ENCODE assay signal across 8 cellular contexts in genomic region chr9:32968101-32969011, GRCh38. TPM values are rescaled to one million over a fixed set of nuclear protein-coding genes. Genes with fewer than 3 reads are reported as not detected.
A peak's percentile ranks its signal among the peaks of the same experiment; 100 is the strongest.
DNase-seq lines count a peak whose midpoint lies in the region; ATAC-seq and TF ChIP-seq lines count a peak whose summit lies in the region.

No MANE protein-coding gene starts in this region.

- H2BK15ac ChIP-seq in H9 (ENCODE audit: low read depth, low read length) = no peak overlapping the region

- no peak overlapping the region for H3K14ac ChIP-seq in H9 (ENCODE audit: insufficient read depth, low read length)

- POLR2A ChIA-PET in RWPE1 (lab: Yijun Ruan, JAX; ENCODE audit: low non-redundant PET) = no interaction called here

- no peak overlapping the region for H3K4me2 ChIP-seq in H9 (ENCODE audit: insufficient read depth, insufficient read length, low read length)

- no peak for ATAC-seq in GM18502 (IDR thresholded peaks at IDR 0.05; ENCODE audit: poor library complexity, unreplicated experiment)

- no peak overlapping the region for H2BK5ac ChIP-seq in H9 (ENCODE audit: insufficient read length, low read length)

- CTCF ChIA-PET in RWPE1 (lab: Yijun Ruan, JAX) = interaction anchor here (0.6 to 5.0 kb wide), 13 partner anchors 10 to 636 kb away, joined by 3 to 46 read pairs (median 4); no protein-coding TSS in a partner anchor

- H3K27me3 Mint-ChIP-seq in H9 (ENCODE audit: low read depth) (no peaks in the 10 kb centered on the region), progenitor cell of endocrine pancreas (no peaks in the 10 kb centered on the region)

- H3K4me1 Mint-ChIP-seq in H9 = no peaks in the 10 kb centered on the region; a peak in 1 of 4 replicates
- no peaks in the 10 kb centered on the region for H3K4me1 Mint-ChIP-seq in progenitor cell of endocrine pancreas (ENCODE audit: low read depth)

- no peaks in the 10 kb centered on the region for H3K4me1 ChIP-seq in H9 (ENCODE audit: insufficient read depth, low read length)

- H3K9me3 ChIP-seq in H9 (ENCODE audit: control insufficient read depth, low read depth, low read length) = no peaks in the 10 kb centered on the region

- H2BK12ac ChIP-seq in H9 (ENCODE audit: insufficient read length, low read depth, low read length) = no peak overlapping the region

- no peaks in the 10 kb centered on the region for H3K27me3 ChIP-seq in H9 (ENCODE audit: insufficient read depth, low read length)

- DNase-seq in C1 segment of cervical spinal cord (lab: John Stamatoyannopoulos, UW) = peak in 8 of 14 donors; percentile 1 to 29 (median 10)
- no peak for DNase-seq in H9
- peak; percentile 66 for DNase-seq in RWPE1 (ENCODE audit: low spot score)
- DNase-seq in activated gamma-delta T cell treated with anti-CD3 and anti-CD28 coated beads, Interleukin-2, amount 50 U/mL, for 16 hours (ENCODE audit: low read depth) = peak; percentile 39
- DNase-seq in glomerular endothelial cell (ENCODE audit: extremely low read depth, low read depth, low spot score) = peak; percentile 37
- DNase-seq in progenitor cell of endocrine pancreas (ENCODE audit: low spot score, unreplicated experiment) = peak; percentile 36
- no peak for DNase-seq in NCI-H524 treated with DMSO at 0.1 percent for 48 hours (lab: John Stamatoyannopoulos, UW)

- no peak overlapping the region for H4K91ac ChIP-seq in H9 (ENCODE audit: insufficient read length, low read depth, low read length)

- no peak overlapping the region for H3K23ac ChIP-seq in H9 (ENCODE audit: insufficient read length, low read depth, low read length)

- H3K23me2 ChIP-seq in H9 (ENCODE audit: insufficient read length, low read depth, low read length, poor library complexity, severe bottlenecking) = no peaks in the 10 kb centered on the region

- H3K36me3 Mint-ChIP-seq in H9 (ENCODE audit: insufficient read depth in 1 of 3, low read depth in 3 of 3) = peaks cover 6 to 17% (median 10%) of the 10 kb centered on the region in 3 experiments; a peak in 5 of 7 replicates
- peaks cover 11% of the 10 kb centered on the region for H3K36me3 Mint-ChIP-seq in progenitor cell of endocrine pancreas (ENCODE audit: insufficient read depth)

- H3K79me2 ChIP-seq in H9 (ENCODE audit: insufficient read depth, low read length) = no peaks in the 10 kb centered on the region

- H3K27ac ChIP-seq in H9 (ENCODE audit: insufficient read length, low read depth, low read length) = no peak overlapping the region
- H3K27ac ChIP-seq in RWPE1 = no peak overlapping the region

- peak; percentile 87 for TF ChIP-seq CTCF in H9 (conservative IDR thresholded peaks at IDR 0.05)
- peak; percentile 96 for TF ChIP-seq CTCF in RWPE1 (conservative IDR thresholded peaks at IDR 0.05; ENCODE audit: low read depth)
- peak; percentile 86 for TF ChIP-seq CTCF in progenitor cell of endocrine pancreas (IDR thresholded peaks at IDR 0.05; ENCODE audit: unreplicated experiment)

- no peak overlapping the region for H3K56ac ChIP-seq in H9 (ENCODE audit: insufficient read length, low read depth, low read length)

- no peak overlapping the region for H3K9ac ChIP-seq in H9 (ENCODE audit: extremely low read depth, insufficient read length, low read length)

- no peaks in the 10 kb centered on the region for H3K79me1 ChIP-seq in H9 (ENCODE audit: insufficient read depth, low read depth, low read length, poor library complexity, severe bottlenecking)

- no peak overlapping the region for H3K18ac ChIP-seq in H9 (ENCODE audit: insufficient read length, low read depth, low read length)

- no peak overlapping the region for H3T11ph ChIP-seq in H9 (ENCODE audit: low read length)

- H3K9me3 Mint-ChIP-seq in H9 = peaks cover 0 to 3% of the 10 kb centered on the region in 2 experiments; a peak in 1 of 5 replicates
- H3K9me3 Mint-ChIP-seq in progenitor cell of endocrine pancreas (ENCODE audit: low read depth) = no peaks in the 10 kb centered on the region

- H3K4me3 Mint-ChIP-seq in H9 (no peak overlapping the region), progenitor cell of endocrine pancreas (ENCODE audit: low read depth) (no peak overlapping the region)

- no peak overlapping the region for H2BK20ac ChIP-seq in H9 (ENCODE audit: low read depth, low read length, poor library complexity, severe bottlenecking)

- H3K27ac Mint-ChIP-seq in H9 (0 out of 7 replicates have a peak overlapping the region, but pooled peaks of 1 of the 3 experiments have one; percentile 66), progenitor cell of endocrine pancreas (no peak overlapping the region)

- no peak overlapping the region for H2BK120ac ChIP-seq in H9 (ENCODE audit: low read depth, low read length, poor library complexity, severe bottlenecking)

- no peaks in the 10 kb centered on the region for H4K20me1 ChIP-seq in H9 (ENCODE audit: control insufficient read depth, insufficient read depth, insufficient read length)

- no peak overlapping the region for H2AFZ ChIP-seq in H9 (ENCODE audit: low read length)

- H2AK5ac ChIP-seq in H9 (ENCODE audit: insufficient read length, low read length) = no peak overlapping the region

- H3K4ac ChIP-seq in H9 (ENCODE audit: low read depth, low read length) = no peak overlapping the region

- H4K8ac ChIP-seq in H9 (replicated peaks; ENCODE audit: insufficient read length, low read depth, low read length) = no peak overlapping the region

- H4K5ac ChIP-seq in H9 (ENCODE audit: insufficient read length, low read depth, low read length) = no peak overlapping the region

- WGBS in H9 (ENCODE audit: extremely low coverage, insufficient read length, low lambda C conversion rate) = no CpG with 5 or more reads among the region's 13 CpGs

RNA-seq across cellular contexts. Expression of gene APTX, which starts 33.1 kb away (rescaled TPM):
- total RNA-seq in H9 (2021) = 41.6 and 46.2 TPM in 2 replicates
- total RNA-seq in glomerular endothelial cell = 25.7 and 40.5 TPM in 2 replicates
- 32.9 and 36.1 TPM in 2 replicates for total RNA-seq in progenitor cell of endocrine pancreas

RNA-seq across cellular contexts. Expression of gene DNAJA1, which starts 56.7 kb away (rescaled TPM):
- 217 and 218 TPM in 2 replicates for total RNA-seq in H9 (2021)
- total RNA-seq in glomerular endothelial cell = 197 and 203 TPM in 2 replicates
- total RNA-seq in progenitor cell of endocrine pancreas = 240 and 247 TPM in 2 replicates

Comparison
In these comparisons a context has a peak if more than half of its experiments do, and no peak if none do; other contexts are left out.
1. DNase-seq: peak in C1 segment of cervical spinal cord (8 of 14), RWPE1 (single experiment), activated gamma-delta T cell treated with anti-CD3 and anti-CD28 coated beads, Interleukin-2, amount 50 U/mL, for 16 hours (single experiment), glomerular endothelial cell (single experiment) and progenitor cell of endocrine pancreas (single experiment); none in H9 (single experiment) and NCI-H524 treated with DMSO at 0.1 percent for 48 hours (single experiment).
2. Peak in every context shown above with its lines, with median percentiles within 50 percentile points of each other: CTCF ChIP-seq.